Comparison of ENCODE assay signal across 18 cellular contexts in genomic region chr12:94956936-94957464, GRCh38. TPM values are rescaled to one million over a fixed set of nuclear protein-coding genes. Genes with fewer than 3 reads are reported as not detected.
DNase-seq lines count a peak whose midpoint lies in the region; ATAC-seq, FAIRE-seq and TF ChIP-seq lines count a peak whose summit lies in the region.
"Had no signal": no experiment of that assay in that cellular context is flagged by ENCODE, and none has a peak within 500 bp of the region (broad histone marks: within the 10 kb centered on the region; RNA-seq: fewer than 3 reads in every experiment).

No MANE protein-coding gene starts in this region.

- TF ChIP-seq CTCF in K562 (IDR thresholded peaks at IDR 0.05 in 2 of 3, conservative IDR thresholded peaks at IDR 0.05 in 1 of 3; ENCODE audit: insufficient read depth in 2 of 3, low read depth in 1 of 3, low read length in 3 of 3), result no peak

- H3K4me1 Mint-ChIP-seq in activated naive CD4-positive, alpha-beta T cell treated with anti-CD3 and anti-CD28 coated beads, Interleukin-2, amount 10 ng/mL, durations not matched to agents 7 days and 5 days, result peaks cover 5% of the 10 kb centered on the region

- WGBS in K562 (ENCODE audit: insufficient coverage, low coverage, missing lambda C conversion rate), result 0% methylated on average over 1 of the region's 1 CpG

- BruUV-seq in K562 (replicated peaks; lab: Mats Ljungman, UMichigan), result no TSS peak

- FAIRE-seq in K562 (lab: Jason Lieb, UNC), result peak; percentile 26
- FAIRE-seq: A549, HepG2 had no signal

- peak overlapping the region; percentile 13 for H3K27ac Mint-ChIP-seq in activated naive CD4-positive, alpha-beta T cell treated with anti-CD3 and anti-CD28 coated beads, Interleukin-2, amount 10 ng/mL, durations not matched to agents 7 days and 5 days
- H3K27ac Mint-ChIP-seq: CD8-positive, alpha-beta T cell had no signal

- POLR2A ChIA-PET in K562 (lab: Yijun Ruan, JAX), result interaction anchor here (0.7 kb wide), 1 partner anchor 305 kb away, joined by 3 read pairs; no protein-coding TSS in a partner anchor

- H3K9me3 ChIP-seq in K562 (replicated peaks; ENCODE audit: control insufficient read depth, insufficient read depth, low read depth, low read length), result no peaks in the 10 kb centered on the region
- H3K9me3 ChIP-seq: A549; BLaER1 treated with 17β-estradiol and CSF1 and Interleukin-3, amounts not matched to agents 10 nM and 100 nM had no signal

- no peak overlapping the region for H3K9ac ChIP-seq in K562 (ENCODE audit: insufficient read depth in 1 of 2, low read depth in 2 of 2, low read length in 2 of 2)
- H3K9ac ChIP-seq: BLaER1 treated with 17β-estradiol and CSF1 and Interleukin-3, amounts not matched to agents 10 nM and 100 nM had no signal

- TF ChIP-seq EP300 in K562 (IDR thresholded peaks at IDR 0.05; ENCODE audit: low read length), result no peak

- H3K27me3 ChIP-seq in K562 (ENCODE audit: control insufficient read depth in 2 of 2, insufficient read depth in 2 of 2, low read length in 2 of 2), result peaks cover 0 to 4% of the 10 kb centered on the region in 2 experiments; a peak in 2 of 5 replicates
- H3K27me3 ChIP-seq: BLaER1 treated with 17β-estradiol and CSF1 and Interleukin-3, amounts not matched to agents 10 nM and 100 nM had no signal

- no peak overlapping the region for H3K4me2 ChIP-seq in K562 (ENCODE audit: insufficient read depth, low read length)
- H3K4me2 ChIP-seq: A549; BLaER1 treated with 17β-estradiol and CSF1 and Interleukin-3, amounts not matched to agents 10 nM and 100 nM had no signal

- in situ Hi-C loops in K562 (cut with MboI), result no loop called here

- H4K20me1 ChIP-seq in K562 (replicated peaks; ENCODE audit: control insufficient read depth, insufficient read depth, low read length), result no peaks in the 10 kb centered on the region
- H4K20me1 ChIP-seq: BLaER1 treated with 17β-estradiol and CSF1 and Interleukin-3, amounts not matched to agents 10 nM and 100 nM had no signal

- no peak overlapping the region for H3K27ac ChIP-seq in K562 (ENCODE audit: extremely low read depth, low read depth, low read length)
- H3K27ac ChIP-seq: 22Rv1; BLaER1 treated with 17β-estradiol and CSF1 and Interleukin-3, amounts not matched to agents 10 nM and 100 nM had no signal

- intact Hi-C loops in K562 (cut with micrococcal nuclease), result no loop called here

- CTCF ChIA-PET in activated naive CD4-positive, alpha-beta T cell treated with anti-CD3 and anti-CD28 coated beads, Interleukin-2, amount 10 ng/mL, durations not matched to agents 7 days and 5 days (lab: Charles Lee), result no interaction called here
- CTCF ChIA-PET in K562 (lab: Yijun Ruan, JAX; ENCODE audit: low intra/inter-chr PET ratio), result no interaction called here

- TF ChIP-seq POLR2A in K562 (conservative IDR thresholded peaks at IDR 0.05), result no peak

- no peaks in the 10 kb centered on the region for H3K36me3 ChIP-seq in K562 (ENCODE audit: control insufficient read depth, insufficient read depth, low read length)
- H3K36me3 ChIP-seq: BLaER1 treated with 17β-estradiol and CSF1 and Interleukin-3, amounts not matched to agents 10 nM and 100 nM had no signal

- no peaks in the 10 kb centered on the region for H3K9me3 Mint-ChIP-seq in activated naive CD4-positive, alpha-beta T cell treated with anti-CD3 and anti-CD28 coated beads, Interleukin-2, amount 10 ng/mL, durations not matched to agents 7 days and 5 days
- H3K9me3 Mint-ChIP-seq: CD8-positive, alpha-beta T cell had no signal

- no peak for ATAC-seq in K562
- ATAC-seq in GM21423 (IDR thresholded peaks at IDR 0.05; ENCODE audit: unreplicated experiment), result no peak
- no peak for ATAC-seq in HG02973 (IDR thresholded peaks at IDR 0.05; ENCODE audit: unreplicated experiment)
- ATAC-seq: A549; CD8-positive, alpha-beta T cell; HepG2 had no signal

- peaks cover 45% of the 10 kb centered on the region for H3K27me3 Mint-ChIP-seq in activated naive CD4-positive, alpha-beta T cell treated with anti-CD3 and anti-CD28 coated beads, Interleukin-2, amount 10 ng/mL, durations not matched to agents 7 days and 5 days

- DNase-seq in activated naive CD4-positive, alpha-beta T cell treated with anti-CD3 and anti-CD28 coated beads, Interleukin-2, amount 10 ng/mL, durations not matched to agents 7 days and 5 days, result no peak
- DNase-seq in activated naive CD4-positive, alpha-beta T cell treated with Interleukin-2 at 50 U/mL for 16 hours, result no peak
- DNase-seq in K562 (ENCODE audit: extremely low read depth in 1 of 4, low spot score in 3 of 4) (no peak), left kidney (ENCODE audit: low read depth, low spot score) (peak; percentile 76), retina (peak; percentile 27), AG08396 (ENCODE audit: low spot score) (no peak)
- DNase-seq: Calu3; CD8-positive, alpha-beta T cell; DMS79 treated with DMSO at 0.1 percent for 48 hours; GF-D8; GOT3; H7 had no signal

- H3K9me1 ChIP-seq in K562 (ENCODE audit: control insufficient read depth, insufficient read depth, low read length), result peaks cover 3% of the 10 kb centered on the region

- H3K79me2 ChIP-seq in K562 (ENCODE audit: control insufficient read depth, insufficient read depth, low read length), result no peaks in the 10 kb centered on the region

- H2AFZ ChIP-seq in K562 (ENCODE audit: low read depth, low read length), result no peak overlapping the region

- TF ChIP-seq RAD21 in K562 (CRISPR knock-in tag; conservative IDR thresholded peaks at IDR 0.05 in 1 of 2, IDR thresholded peaks at IDR 0.05 in 1 of 2), result no peak

- H3K4me1 ChIP-seq in K562 (replicated peaks in 1 of 2; ENCODE audit: control insufficient read depth in 2 of 2, insufficient read depth in 2 of 2, low read length in 2 of 2), result peaks cover 0 to 11% of the 10 kb centered on the region in 2 experiments; a peak in 2 of 5 replicates

- H3K4me3 Mint-ChIP-seq in activated naive CD4-positive, alpha-beta T cell treated with anti-CD3 and anti-CD28 coated beads, Interleukin-2, amount 10 ng/mL, durations not matched to agents 7 days and 5 days, result no peak overlapping the region
- H3K4me3 Mint-ChIP-seq: CD8-positive, alpha-beta T cell had no signal

- H3K4me3 ChIP-seq in K562, result no peak overlapping the region
- H3K4me3 ChIP-seq: A549; BLaER1 treated with 17β-estradiol and CSF1 and Interleukin-3, amounts not matched to agents 10 nM and 100 nM had no signal

- no peaks in the 10 kb centered on the region for H3K36me3 Mint-ChIP-seq in activated naive CD4-positive, alpha-beta T cell treated with anti-CD3 and anti-CD28 coated beads, Interleukin-2, amount 10 ng/mL, durations not matched to agents 7 days and 5 days
- H3K36me3 Mint-ChIP-seq: CD8-positive, alpha-beta T cell had no signal

TF ChIP-seq in K562, 482 proteins besides CTCF, POLR2A, EP300 and RAD21:
- TF ChIP-seq IFI16 (CRISPR knock-in tag; IDR thresholded peaks at IDR 0.05), result no peak

RNA-seq across cellular contexts. Expression of gene NDUFA12, which starts 46.5 kb away (rescaled TPM):
- total RNA-seq in K562 (2011; cell fraction: chromatin; rRNA removed; ENCODE audit: low replicate concordance), result 13.4 and 22.9 TPM in 2 replicates
- 17.5 and 20.2 TPM in 2 replicates for total RNA-seq in K562 (2011; cell fraction: nucleolus; rRNA removed)
- total RNA-seq in K562 (2011; cell fraction: nucleoplasm; rRNA removed), result 25.4 and 30.2 TPM in 2 replicates
- 115 and 178 TPM in 2 replicates for total RNA-seq in K562 (2014; rRNA removed)
- total RNA-seq in K562 (2014; rRNA removed; fragmentation: Illumina TruSeq; extraction: Trizol), result 257 and 267 TPM in 2 replicates
- total RNA-seq in K562 (2015; rRNA removed; fragmentation: Illumina TruSeq; extraction: Trizol), result 264 and 283 TPM in 2 replicates
- total RNA-seq in K562 (2021), result 149 and 163 TPM in 2 replicates
- polyA plus RNA-seq in K562 (2011; rRNA removed), result 205 and 298 TPM in 2 replicates
- polyA plus RNA-seq in K562 (2011; cell fraction: cytosol; rRNA removed), result 158 and 263 TPM in 2 replicates
- 54.9 and 90.7 TPM in 2 replicates for polyA plus RNA-seq in K562 (2011; cell fraction: nucleus; rRNA removed)
- polyA plus RNA-seq in K562 (2012), result 149 and 336 TPM in 2 replicates
- 344 and 367 TPM in 2 replicates for polyA plus RNA-seq in K562 (2014; fragmentation: Illumina TruSeq; extraction: Trizol)
- 100 to 1,000 TPM; 862 to 986 TPM for polyA plus RNA-seq in K562 (2014; fragmentation: Nextera tagmentation; extraction: Ambion mirVana)
- polyA plus RNA-seq in K562 (2014; rRNA removed), result 200 and 224 TPM in 2 replicates
- polyA minus RNA-seq in K562 (2011; rRNA and poly(A)+ RNA removed), result 168 and 184 TPM in 2 replicates
- polyA minus RNA-seq in K562 (2011; cell fraction: cytosol; rRNA and poly(A)+ RNA removed), result 69.4 and 75.6 TPM in 2 replicates
- polyA minus RNA-seq in K562 (2011; cell fraction: nucleus; rRNA and poly(A)+ RNA removed), result 13.5 and 28.2 TPM in 2 replicates

Comparison
In these comparisons a context has a peak if more than half of its experiments do, and no peak if none do; other contexts are left out.
1. DNase-seq: peak in left kidney (single experiment) and retina (single experiment); none in activated naive CD4-positive, alpha-beta T cell treated with anti-CD3 and anti-CD28 coated beads, Interleukin-2, amount 10 ng/mL, durations not matched to agents 7 days and 5 days (single experiment), activated naive CD4-positive, alpha-beta T cell treated with Interleukin-2 at 50 U/mL for 16 hours (single experiment), K562 (0 of 4) and AG08396 (single experiment).